14 cellular contexts compared by ENCODE assay signal in genomic region chr6:170174124-170174770, GRCh38.
DNase-seq lines count a peak whose midpoint lies in the region; ATAC-seq and TF ChIP-seq lines count a peak whose summit lies in the region.
"Had no signal": no experiment of that assay in that cellular context is flagged by ENCODE, and none has a peak within 500 bp of the region (broad histone marks: within the 10 kb centered on the region; RNA-seq: fewer than 3 reads in every experiment).

No MANE protein-coding gene starts in this region.

- peaks cover 29% of the 10 kb centered on the region for H3K27me3 Mint-ChIP-seq in nephron (ENCODE audit: low read depth)

- peaks cover 36% of the 10 kb centered on the region for H3K4me1 Mint-ChIP-seq in nephron
- H3K4me1 Mint-ChIP-seq: B cell had no signal

- no peaks in the 10 kb centered on the region for H3K36me3 ChIP-seq in right atrium auricular region
- H3K36me3 ChIP-seq in vagina, result no peaks in the 10 kb centered on the region
- H3K36me3 ChIP-seq in SJCRH30, result no peaks in the 10 kb centered on the region

- H3K27me3 ChIP-seq in right atrium auricular region (no peaks in the 10 kb centered on the region), vagina (no peaks in the 10 kb centered on the region), SJCRH30 (no peaks in the 10 kb centered on the region)

- no peaks in the 10 kb centered on the region for H3K36me3 Mint-ChIP-seq in nephron (ENCODE audit: low read depth)
- H3K36me3 Mint-ChIP-seq: naive B cell had no signal

- H3K27ac Mint-ChIP-seq in nephron, result peak overlapping the region; percentile 66 to 74 (median 70)
- H3K27ac Mint-ChIP-seq: B cell had no signal

- ATAC-seq in Right ventricle myocardium inferior, result peak; percentile 56

- H3K4me3 Mint-ChIP-seq in nephron, result peak overlapping the region in 1 of 3 experiments; percentile 65
- H3K4me3 Mint-ChIP-seq: B cell had no signal

- intact Hi-C loops in Right ventricle myocardium inferior (cut with DNase I) (no loop called here), vagina (cut with DNase I) (no loop called here)

- H3K27ac ChIP-seq in right atrium auricular region (peak overlapping the region in 1 of 2 donors; percentile 33), vagina (peak overlapping the region; percentile 80), SJCRH30 (no peak overlapping the region)
- H3K27ac ChIP-seq: GM23248 had no signal

- H3K9me3 Mint-ChIP-seq in nephron, result peaks cover 4% of the 10 kb centered on the region

- DNase-seq in Right ventricle myocardium inferior (ENCODE audit: missing footprints) (peak; percentile 65), right atrium auricular region (ENCODE audit: low spot score) (no peak), globus pallidus (ENCODE audit: low spot score) (peak; percentile 47), vagina (ENCODE audit: extremely low spot score in 2 of 2) (peak in 1 of 2 donors; percentile 86), NCI-H128 (lab: John Stamatoyannopoulos, UW; ENCODE audit: unreplicated experiment) (no peak), NAMALWA (ENCODE audit: low spot score) (no peak), SJCRH30 (no peak)
- DNase-seq: activated gamma-delta T cell; GM23248; IMR-90; naive B cell; stimulated activated CD4-positive, alpha-beta T cell treated with anti-CD3 and anti-CD28 coated beads, Interleukin-2, amount 100 ng/mL, for 48 hours had no signal

- TF ChIP-seq CTCF in right atrium auricular region (IDR thresholded peaks at IDR 0.05) (no peak), nephron (IDR thresholded peaks at IDR 0.05; ENCODE audit: unreplicated experiment in 3 of 3) (no peak), vagina (IDR thresholded peaks at IDR 0.05) (no peak)

- H3K4me1 ChIP-seq in right atrium auricular region (peaks cover 0 to 14% of the 10 kb centered on the region in 2 donors), vagina (peaks cover 54% of the 10 kb centered on the region), SJCRH30 (no peaks in the 10 kb centered on the region)

- no peaks in the 10 kb centered on the region for H3K9me3 ChIP-seq in right atrium auricular region
- no peaks in the 10 kb centered on the region for H3K9me3 ChIP-seq in vagina
- H3K9me3 ChIP-seq in SJCRH30 (replicated peaks), result no peaks in the 10 kb centered on the region

- H3K4me3 ChIP-seq in right atrium auricular region (no peak overlapping the region), vagina (no peak overlapping the region), SJCRH30 (no peak overlapping the region)
- H3K4me3 ChIP-seq: GM23248 had no signal

- TF ChIP-seq POLR2A in vagina (IDR thresholded peaks at IDR 0.05), result no peak

Comparison
In these comparisons a context has a peak if more than half of its experiments do, and no peak if none do; other contexts are left out.
1. DNase-seq: peak in Right ventricle myocardium inferior (single experiment) and globus pallidus (single experiment); none in right atrium auricular region (single experiment), NCI-H128 (single experiment), NAMALWA (single experiment) and SJCRH30 (0 of 2).